8 cellular contexts compared by ENCODE assay signal in the genomic region with DNA sequence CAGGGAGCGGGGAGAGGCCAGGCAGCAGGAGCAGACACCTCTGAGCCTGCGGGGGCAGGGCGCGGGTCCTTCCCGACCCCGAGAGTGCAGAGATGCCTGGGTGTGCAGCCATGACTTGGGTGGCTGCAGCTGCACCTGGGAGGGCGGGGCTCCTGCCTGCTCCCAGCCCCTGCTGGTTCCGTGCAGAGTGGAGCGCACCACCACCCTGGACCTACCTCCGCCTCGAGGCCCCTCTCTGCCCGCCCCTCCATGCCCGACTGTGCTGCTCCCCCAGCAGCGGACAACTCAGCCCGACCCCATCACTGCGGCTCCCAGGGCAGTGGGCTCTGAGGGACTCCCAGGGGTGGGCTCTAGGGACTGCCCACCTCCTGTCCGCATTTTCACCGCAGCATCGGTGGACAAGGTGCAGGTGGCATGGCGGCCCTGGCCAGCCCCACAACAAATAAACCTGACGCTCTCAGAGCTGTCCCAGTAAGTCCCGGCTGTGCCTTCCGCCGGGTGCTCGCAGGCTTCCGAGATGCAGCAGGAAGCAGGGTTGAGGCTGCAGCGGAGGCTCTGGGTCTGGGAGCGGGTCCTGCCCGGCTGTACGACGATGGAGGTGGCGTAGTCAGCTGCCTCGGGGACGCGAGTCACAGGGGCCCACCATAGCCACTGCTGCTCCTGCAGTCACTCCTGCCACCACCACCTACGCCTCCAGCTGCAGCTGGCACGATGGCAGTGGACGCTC.
"Had no signal": no experiment of that assay in that cellular context is flagged by ENCODE, and none has a peak within 500 bp of the region (broad histone marks: within the 10 kb centered on the region; RNA-seq: fewer than 3 reads in every experiment).

No MANE protein-coding gene starts in this region.

- H3K27ac ChIP-seq: HL-60 had no signal

- H3K4me3 Mint-ChIP-seq: GM23338 had no signal

- ATAC-seq: GM23338, K562 had no signal

- H3K9me3 Mint-ChIP-seq: GM23338 had no signal

- H3K27ac Mint-ChIP-seq: GM23338 had no signal

- FAIRE-seq: H1, H54, K562 had no signal

- DNase-seq: HCEC 1CT, IMR-90, KG1 had no signal

- H3K4me2 ChIP-seq: GM23338 had no signal

- H3K4me3 ChIP-seq: GM23338, K562 had no signal
